In the genomic region with DNA sequence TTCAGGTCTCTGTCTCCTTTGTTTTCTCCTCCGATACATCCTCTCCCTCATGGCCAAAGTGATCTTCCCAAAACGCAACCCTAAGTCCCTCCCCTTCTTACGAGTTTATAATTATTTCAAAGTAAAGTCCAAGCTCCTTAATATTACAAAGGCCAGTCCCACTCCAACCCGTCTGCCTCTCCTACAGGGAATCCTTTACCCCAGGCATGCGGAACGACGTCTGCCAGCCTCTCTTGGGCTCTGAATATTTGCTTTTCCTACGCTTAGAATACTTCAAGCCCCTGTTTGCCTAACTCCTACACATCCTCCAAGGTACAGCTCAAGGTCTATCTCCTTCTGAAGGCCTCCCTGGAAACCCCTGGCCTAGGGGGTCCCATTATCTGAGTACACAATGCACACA, we compare ENCODE assay signal across 6 cellular contexts.
"Had no signal": no experiment of that assay in that cellular context is flagged by ENCODE, and none has a peak within 500 bp of the region (broad histone marks: within the 10 kb centered on the region; RNA-seq: fewer than 3 reads in every experiment).

No MANE protein-coding gene starts in this region.

- H3K27ac Mint-ChIP-seq: GM23338, IgD-negative memory B cell had no signal

- DNase-seq: H9, HCEC 1CT had no signal

- H3K9me3 Mint-ChIP-seq: GM23338, H9 had no signal

- H3K4me3 Mint-ChIP-seq: GM23338, H9, IgD-negative memory B cell had no signal

- ATAC-seq: GM23338, HepG2 had no signal

- H3K36me3 Mint-ChIP-seq: IgD-negative memory B cell had no signal

- H3K27ac ChIP-seq: HL-60 had no signal

- H3K4me3 ChIP-seq: GM23338 had no signal
